ENCODE assay signal across 14 cellular contexts in genomic region chr12:14846042-14846587, GRCh38. TPM values are rescaled to one million over a fixed set of nuclear protein-coding genes. Genes with fewer than 3 reads are reported as not detected.
DNase-seq lines count a peak whose midpoint lies in the region; ATAC-seq and TF ChIP-seq lines count a peak whose summit lies in the region.
"Had no signal": no experiment of that assay in that cellular context is flagged by ENCODE, and none has a peak within 500 bp of the region (broad histone marks: within the 10 kb centered on the region; RNA-seq: fewer than 3 reads in every experiment).

No MANE protein-coding gene starts in this region.

- in situ Hi-C loops in HAP-1 (cut with MboI; ENCODE audit: low sequenced_read_pairs): no loop called here

- POLR2A ChIA-PET in PC-3 (lab: Charles Lee; ENCODE audit: unreplicated experiment): no interaction called here

- no peak overlapping the region for H3K27ac Mint-ChIP-seq in GM23338
- H3K27ac Mint-ChIP-seq: activated naive CD4-positive, alpha-beta T cell treated with anti-CD3 and anti-CD28 coated beads, Interleukin-2, amount 10 ng/mL, durations not matched to agents 7 days and 5 days had no signal

- H3K4me2 ChIP-seq in GM23338: no peak overlapping the region
- no peak overlapping the region for H3K4me2 ChIP-seq in PC-3 (ENCODE audit: low read length)

- no peaks in the 10 kb centered on the region for H3K9me3 Mint-ChIP-seq in GM23338
- H3K9me3 Mint-ChIP-seq: activated naive CD4-positive, alpha-beta T cell treated with anti-CD3 and anti-CD28 coated beads, Interleukin-2, amount 10 ng/mL, durations not matched to agents 7 days and 5 days; stimulated activated memory B cell treated with anti-CD40 and anti-IgM and Interleukin-4, amounts not matched to agents 10 μg/mL and 1 μg/mL and 100 μg/mL, for 72 hours had no signal

- no peaks in the 10 kb centered on the region for H3K36me3 Mint-ChIP-seq in GM23338 (ENCODE audit: low read depth)
- H3K36me3 Mint-ChIP-seq: activated naive CD4-positive, alpha-beta T cell treated with anti-CD3 and anti-CD28 coated beads, Interleukin-2, amount 10 ng/mL, durations not matched to agents 7 days and 5 days; stimulated activated memory B cell treated with anti-CD40 and anti-IgM and Interleukin-4, amounts not matched to agents 10 μg/mL and 1 μg/mL and 100 μg/mL, for 72 hours had no signal

- H3K27ac ChIP-seq in GM23338 (ENCODE audit: low read depth) (no peak overlapping the region), PC-3 (ENCODE audit: low read length) (no peak overlapping the region), sigmoid colon (peak overlapping the region; percentile 9 to 30 (median 18))

- TF ChIP-seq POLR2A in erythroblast (IDR thresholded peaks at IDR 0.05; ENCODE audit: low read length) (no peak), sigmoid colon (IDR thresholded peaks at IDR 0.05) (no peak)

- H3K9me2 ChIP-seq in GM23338 (ENCODE audit: insufficient read depth): no peaks in the 10 kb centered on the region
- no peaks in the 10 kb centered on the region for H3K9me2 ChIP-seq in PC-3 (replicated peaks; ENCODE audit: low read length)

- peak overlapping the region; percentile 1 for H2AFZ ChIP-seq in GM23338
- H2AFZ ChIP-seq in PC-3 (ENCODE audit: low read length): no peak overlapping the region

- no peaks in the 10 kb centered on the region for H3K79me2 ChIP-seq in GM23338 (replicated peaks; ENCODE audit: insufficient read depth)
- no peaks in the 10 kb centered on the region for H3K79me2 ChIP-seq in PC-3 (ENCODE audit: low read length)

- H3F3A ChIP-seq in GM23338 (replicated peaks; ENCODE audit: low read depth): no peaks in the 10 kb centered on the region
- H3F3A ChIP-seq in PC-3 (ENCODE audit: low read length, unreplicated experiment): no peaks in the 10 kb centered on the region

- H3K4me3 ChIP-seq in GM23338: no peak overlapping the region
- no peak overlapping the region for H3K4me3 ChIP-seq in PC-3 (ENCODE audit: low read length)
- no peak overlapping the region for H3K4me3 ChIP-seq in sigmoid colon
- H3K4me3 ChIP-seq in HAP-1: no peak overlapping the region

- no peaks in the 10 kb centered on the region for H4K20me1 ChIP-seq in GM23338 (replicated peaks; ENCODE audit: insufficient read depth)
- H4K20me1 ChIP-seq in PC-3 (ENCODE audit: low read length): no peaks in the 10 kb centered on the region

- no peaks in the 10 kb centered on the region for H3K4me1 Mint-ChIP-seq in GM23338

- no peak for DNase-seq in GM23338 (ENCODE audit: low spot score)
- DNase-seq in PC-3: no peak
- peak; percentile 18 to 37 for DNase-seq in erythroblast (lab: John Stamatoyannopoulos, UW)
- no peak for DNase-seq in sigmoid colon
- DNase-seq in activated CD4-positive, alpha-beta T cell treated with anti-CD3 and anti-CD28 coated beads, Interleukin-2, amount 50 U/mL, for 48 hours: no peak
- no peak for DNase-seq in anterior cingulate cortex (lab: John Stamatoyannopoulos, UW)
- no peak for DNase-seq in HAP-1 (ENCODE audit: low spot score in 2 of 2)
- DNase-seq: cortex of kidney; stimulated activated CD4-positive, alpha-beta T cell treated with anti-CD3 and anti-CD28 coated beads, Interleukin-4, amount 100 ng/mL, for 1 hour had no signal

- H3K9ac ChIP-seq in PC-3 (ENCODE audit: low read length): no peak overlapping the region

- H3K27me3 Mint-ChIP-seq in GM23338 (ENCODE audit: insufficient read depth, low read depth, poor library complexity): peaks cover 3% of the 10 kb centered on the region
- H3K27me3 Mint-ChIP-seq: stimulated activated memory B cell treated with anti-CD40 and anti-IgM and Interleukin-4, amounts not matched to agents 10 μg/mL and 1 μg/mL and 100 μg/mL, for 72 hours had no signal

- no peak overlapping the region for H3K4me3 Mint-ChIP-seq in GM23338
- H3K4me3 Mint-ChIP-seq: activated naive CD4-positive, alpha-beta T cell treated with anti-CD3 and anti-CD28 coated beads, Interleukin-2, amount 10 ng/mL, durations not matched to agents 7 days and 5 days had no signal

- 34 to 49% methylated on average over 3 of the region's 3 CpGs for WGBS in sigmoid colon, 2 donors

- intact Hi-C loops in PC-3 (cut with micrococcal nuclease) (loop anchor here (5.0 kb wide), 1 partner anchor 41 kb away; the partner anchor contains the start of gene MGP), sigmoid colon (cut with DNase I) (loop anchor here (10.0 kb wide), 3 partner anchors 299 to 739 kb away; no protein-coding TSS in a partner anchor)

- CTCF ChIA-PET in PC-3 (lab: Charles Lee): interaction anchor here (0.5 kb wide), 1 partner anchor 41 kb away, joined by 4 read pairs; no protein-coding TSS in a partner anchor

- no peak for TF ChIP-seq CTCF in GM23338 (conservative IDR thresholded peaks at IDR 0.05; ENCODE audit: low read depth in 2 of 2)
- TF ChIP-seq CTCF in PC-3 (conservative IDR thresholded peaks at IDR 0.05; ENCODE audit: low read depth, low read length): no peak
- TF ChIP-seq CTCF in sigmoid colon (IDR thresholded peaks at IDR 0.05): no peak

- no peak for TF ChIP-seq EP300 in sigmoid colon (IDR thresholded peaks at IDR 0.05)

- no peaks in the 10 kb centered on the region for H3K4me1 ChIP-seq in GM23338 (ENCODE audit: insufficient read depth)
- peaks cover 20% of the 10 kb centered on the region for H3K4me1 ChIP-seq in PC-3 (ENCODE audit: insufficient read depth, low read length)
- peaks cover 0 to 34% (median 29%) of the 10 kb centered on the region in 4 donors for H3K4me1 ChIP-seq in sigmoid colon
- H3K4me1 ChIP-seq in HAP-1: no peaks in the 10 kb centered on the region

- no TSS peak for BruUV-seq in PC-3 (replicated peaks; lab: Mats Ljungman, UMichigan)

- H3K36me3 ChIP-seq in GM23338 (ENCODE audit: insufficient read depth) (no peaks in the 10 kb centered on the region), PC-3 (ENCODE audit: low read depth, low read length) (no peaks in the 10 kb centered on the region), sigmoid colon (no peaks in the 10 kb centered on the region), HAP-1 (replicated peaks) (no peaks in the 10 kb centered on the region)
- H3K36me3 ChIP-seq: BE2C had no signal

- ATAC-seq in GM23338 (no peak), PC-3 (peak; percentile 40; the same call in 1 of the 2 replicates), GM18858 (IDR thresholded peaks at IDR 0.05; ENCODE audit: unreplicated experiment) (no peak)

- H3K27me3 ChIP-seq in GM23338 (ENCODE audit: insufficient read depth) (no peaks in the 10 kb centered on the region), PC-3 (ENCODE audit: low read length) (no peaks in the 10 kb centered on the region), sigmoid colon (no peaks in the 10 kb centered on the region), HAP-1 (ENCODE audit: low read depth) (no peaks in the 10 kb centered on the region)
- H3K27me3 ChIP-seq: BE2C had no signal

- H3K9me3 ChIP-seq in PC-3 (ENCODE audit: low read length) (no peaks in the 10 kb centered on the region), sigmoid colon (no peaks in the 10 kb centered on the region), HAP-1 (no peaks in the 10 kb centered on the region)
- H3K9me3 ChIP-seq: BE2C had no signal

TF ChIP-seq in GM23338, 12 proteins besides CTCF, POLR2A, EP300 and RAD21:
- TF ChIP-seq ZNF331 (CRISPR knock-in tag; IDR thresholded peaks at IDR 0.05; ENCODE audit: low read depth): no peak
- TF ChIP-seq JUNB (IDR thresholded peaks at IDR 0.05; ENCODE audit: unreplicated experiment): no peak
- no peak for TF ChIP-seq EZH2 (IDR thresholded peaks at IDR 0.05; ENCODE audit: low read depth, unreplicated experiment)
- TF ChIP-seq, protein P1, sequence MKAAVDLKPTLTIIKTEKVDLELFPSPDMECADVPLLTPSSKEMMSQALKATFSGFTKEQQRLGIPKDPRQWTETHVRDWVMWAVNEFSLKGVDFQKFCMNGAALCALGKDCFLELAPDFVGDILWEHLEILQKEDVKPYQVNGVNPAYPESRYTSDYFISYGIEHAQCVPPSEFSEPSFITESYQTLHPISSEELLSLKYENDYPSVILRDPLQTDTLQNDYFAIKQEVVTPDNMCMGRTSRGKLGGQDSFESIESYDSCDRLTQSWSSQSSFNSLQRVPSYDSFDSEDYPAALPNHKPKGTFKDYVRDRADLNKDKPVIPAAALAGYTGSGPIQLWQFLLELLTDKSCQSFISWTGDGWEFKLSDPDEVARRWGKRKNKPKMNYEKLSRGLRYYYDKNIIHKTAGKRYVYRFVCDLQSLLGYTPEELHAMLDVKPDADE (IDR thresholded peaks at IDR 0.05): no peak
- TF ChIP-seq EZH2phosphoT487 (IDR thresholded peaks at IDR 0.05; ENCODE audit: unreplicated experiment): no peak

RNA-seq across cellular contexts. Expression of gene ART4, which starts 2.8 kb away (rescaled TPM):
- not detected in 2 replicates for total RNA-seq in GM23338 (2014; rRNA removed; shearing (Covaris generic))
- polyA plus RNA-seq in GM23338 (2016; fragmentation: Nextera tagmentation; extraction: Ambion mirVana) (0.07 and 0.08 TPM in 2 replicates), sigmoid colon (under 1 TPM in 2 of 3 donors, not detected in 1; 0.36 to 0.60 TPM)
- total RNA-seq in PC-3 (2014; rRNA removed) (not detected in 2 replicates), sigmoid colon (1 to 10 TPM in 2 of 4 donors, under 1 TPM in 2; 0.27 to 3.1 (median 1.2) TPM)
- total RNA-seq: H7 had no signal

RNA-seq across cellular contexts. Expression of gene SMCO3, which starts 32.1 kb away (rescaled TPM):
- total RNA-seq in GM23338 (2014; rRNA removed; shearing (Covaris generic)): not detected in 2 replicates
- polyA plus RNA-seq in GM23338 (2016; fragmentation: Nextera tagmentation; extraction: Ambion mirVana) (0.13 TPM in 1 of 2 replicates, not detected in the other), sigmoid colon (under 1 TPM in 1 of 3 donors, not detected in 2; 0.09 TPM)
- total RNA-seq in PC-3 (2014; rRNA removed) (not detected in 2 replicates), sigmoid colon (1 to 10 TPM in 1 of 4 donors, under 1 TPM in 2, not detected in 1; 0.16 to 1.1 (median 0.55) TPM)
- total RNA-seq: H7 had no signal

RNA-seq across cellular contexts. Expression of gene MGP, which starts 39.5 kb away (rescaled TPM):
- total RNA-seq in GM23338 (2014; rRNA removed; shearing (Covaris generic)): not detected in 2 replicates
- polyA plus RNA-seq in GM23338 (2016; fragmentation: Nextera tagmentation; extraction: Ambion mirVana) (0.60 TPM in 1 of 2 replicates, not detected in the other), sigmoid colon (100 to 1,000 TPM in 2 of 3 donors, 10 to 100 TPM in 1; 21.7 to 436 (median 179) TPM)
- total RNA-seq in PC-3 (2014; rRNA removed) (0.22 and 2.1 TPM in 2 replicates), sigmoid colon (1,000 to 10,000 TPM in 3 of 4 donors, 100 to 1,000 TPM in 1; 984 to 2,103 (median 1,249) TPM)
- total RNA-seq: H7 had no signal

RNA-seq across cellular contexts. Expression of gene C12orf60, which starts 42.6 kb away (rescaled TPM):
- total RNA-seq in GM23338 (2014; rRNA removed; shearing (Covaris generic)): 1.7 and 1.9 TPM in 2 replicates
- 1.3 and 2.3 TPM in 2 replicates for polyA plus RNA-seq in GM23338 (2016; fragmentation: Nextera tagmentation; extraction: Ambion mirVana)
- total RNA-seq in PC-3 (2014; rRNA removed): 0.29 and 0.47 TPM in 2 replicates
- 1 to 10 TPM in 2 of 4 donors, under 1 TPM in 1, not detected in 1; 0.83 to 2.0 (median 1.1) TPM for total RNA-seq in sigmoid colon
- polyA plus RNA-seq in sigmoid colon: under 1 TPM; 0.60 to 0.96 (median 0.69) TPM

RNA-seq across cellular contexts. Expression of gene WBP11, which starts 42.8 kb away (rescaled TPM):
- total RNA-seq in GM23338 (2014; rRNA removed; shearing (Covaris generic)): 33.8 and 57.1 TPM in 2 replicates
- polyA plus RNA-seq in GM23338 (2016; fragmentation: Nextera tagmentation; extraction: Ambion mirVana) (138 and 148 TPM in 2 replicates), sigmoid colon (10 to 100 TPM; 13.2 to 24.1 (median 13.6) TPM)
- total RNA-seq in PC-3 (2014; rRNA removed) (20.0 and 21.4 TPM in 2 replicates), sigmoid colon (10 to 100 TPM; 14.3 to 20.7 (median 16.7) TPM)

Comparison
In these comparisons a context has a peak if more than half of its experiments do, and no peak if none do; other contexts are left out.
1. DNase-seq: peak in erythroblast (2 of 2); none in GM23338 (single experiment), PC-3 (single experiment), sigmoid colon (single experiment), activated CD4-positive, alpha-beta T cell treated with anti-CD3 and anti-CD28 coated beads, Interleukin-2, amount 50 U/mL, for 48 hours (0 of 2), anterior cingulate cortex (0 of 58) and HAP-1 (0 of 2).
2. H3K27ac ChIP-seq: peak in sigmoid colon (4 of 4); none in GM23338 (single experiment) and PC-3 (single experiment).
3. RNA of gene MGP, which starts 39.5 kb away (total RNA-seq): 984 to 2,103 TPM in sigmoid colon; 0.22 to 2.1 TPM in PC-3 and not detected in GM23338; every median in the first group is over 100 times any median in the second.